Comparison of ENCODE assay signal across 12 cellular contexts in the genomic region with DNA sequence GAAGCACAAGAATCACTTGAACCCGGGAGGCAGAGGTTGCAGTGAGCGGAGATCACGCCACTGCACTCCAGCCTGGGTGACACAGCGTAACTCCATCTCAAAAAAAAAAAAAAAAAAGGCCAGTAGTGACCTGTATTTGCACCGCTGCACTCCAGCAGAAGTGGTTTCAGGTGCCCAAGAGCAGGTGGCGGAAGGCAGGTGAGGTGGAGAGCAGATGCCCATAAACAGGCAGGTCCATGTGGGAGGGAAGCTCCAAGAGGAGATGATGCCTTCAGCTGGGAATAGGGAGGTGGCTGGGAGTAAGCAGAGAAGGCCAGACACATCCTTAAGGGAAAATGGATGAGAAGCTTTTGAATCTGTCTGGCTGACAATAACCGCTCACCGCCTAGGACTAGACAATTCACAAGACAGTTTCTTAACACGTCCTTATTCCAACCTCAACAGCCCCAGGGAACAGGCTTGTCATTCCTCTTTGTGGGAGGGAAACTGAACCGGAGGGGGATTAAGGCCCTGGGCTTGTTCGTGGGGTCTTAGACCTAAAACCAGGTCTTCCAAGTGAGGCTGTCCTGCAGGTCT. TPM values are rescaled to one million over a fixed set of nuclear protein-coding genes. Genes with fewer than 3 reads are reported as not detected.
A peak's percentile ranks its signal among the peaks of the same experiment; 100 is the strongest.
DNase-seq lines count a peak whose midpoint lies in the region; ATAC-seq and TF ChIP-seq lines count a peak whose summit lies in the region.
"Had no signal": no experiment of that assay in that cellular context is flagged by ENCODE, and none has a peak within 500 bp of the region (broad histone marks: within the 10 kb centered on the region; RNA-seq: fewer than 3 reads in every experiment).

No MANE protein-coding gene starts in this region.

- H3K4me1 ChIP-seq in breast epithelium (no peaks in the 10 kb centered on the region), parathyroid adenoma (peaks cover 67% of the 10 kb centered on the region)

- no peak for ATAC-seq in HG03108 (IDR thresholded peaks at IDR 0.05; ENCODE audit: unreplicated experiment)
- no peak for ATAC-seq in HG03280 (IDR thresholded peaks at IDR 0.05; ENCODE audit: unreplicated experiment)
- ATAC-seq in GM18511 (IDR thresholded peaks at IDR 0.05; ENCODE audit: unreplicated experiment): no peak

- peak; percentile 23 for DNase-seq in EH (ENCODE audit: low read depth)
- peak; percentile 95 for DNase-seq in NCI-H2107 treated with DMSO at 0.1 percent for 48 hours (lab: John Stamatoyannopoulos, UW; ENCODE audit: unreplicated experiment)
- DNase-seq in breast epithelium (ENCODE audit: low spot score in 2 of 2): peak in 1 of 2 donors; percentile 48
- DNase-seq in T-helper 9 cell: no peak
- DNase-seq: activated CD8-positive, alpha-beta memory T cell treated with anti-CD3 and anti-CD28 coated beads for 24 hours; hypothalamus; Kasumi-1; OCI-M1 had no signal

- TF ChIP-seq CTCF in breast epithelium (IDR thresholded peaks at IDR 0.05): no peak
- no peak for TF ChIP-seq CTCF in parathyroid adenoma (IDR thresholded peaks at IDR 0.05)

- no peak overlapping the region for H3K9ac ChIP-seq in parathyroid adenoma

- H3K4me3 ChIP-seq in breast epithelium: no peak overlapping the region
- H3K4me3 ChIP-seq in parathyroid adenoma (ENCODE audit: low read depth, low read length): no peak overlapping the region

- H3K27ac ChIP-seq in breast epithelium (peak overlapping the region; percentile 71 to 76), parathyroid adenoma (peak overlapping the region; percentile 93)

- no peaks in the 10 kb centered on the region for H3K36me3 ChIP-seq in breast epithelium
- H3K36me3 ChIP-seq in parathyroid adenoma (ENCODE audit: control insufficient read depth, insufficient read depth, low read length): no peaks in the 10 kb centered on the region

- TF ChIP-seq POLR2A in breast epithelium (IDR thresholded peaks at IDR 0.05): no peak

- H3K9me3 ChIP-seq in breast epithelium: no peaks in the 10 kb centered on the region
- H3K9me3 ChIP-seq in parathyroid adenoma (ENCODE audit: control insufficient read depth, low read length): no peaks in the 10 kb centered on the region

- H3K27me3 ChIP-seq in breast epithelium (no peaks in the 10 kb centered on the region), parathyroid adenoma (ENCODE audit: control insufficient read depth, insufficient read depth, low read length) (no peaks in the 10 kb centered on the region)

- peak overlapping the region; percentile 2 for H3K4me2 ChIP-seq in parathyroid adenoma (ENCODE audit: low read length)

- H2AFZ ChIP-seq in parathyroid adenoma: peak overlapping the region; percentile 20

- no peaks in the 10 kb centered on the region for H3K79me2 ChIP-seq in parathyroid adenoma

- intact Hi-C loops in breast epithelium (cut with DNase I; ENCODE audit: low total_unique reads): no loop called here

RNA-seq across cellular contexts. Expression of a gene that starts 44.0 kb away (rescaled TPM):
- total RNA-seq in breast epithelium: 10 to 100 TPM; 11.9 to 43.6 (median 42.4) TPM
